Comparison of ENCODE assay signal across 1 cellular context in genomic region chr2:85327757-85328617, GRCh38.
TF ChIP-seq lines count a peak whose summit lies in the region.

Gene TGOLN2 (minus strand): TSS chr2:85327989. CDS start chr2:85327962, 27 bp downstream.

TF ChIP-seq in HEK293, 187 proteins besides CTCF, POLR2A, EP300 and RAD21 (continued from another document and continues in another):
- no peak for TF ChIP-seq ZNF132 (tag by site-specific recombination; IDR thresholded peaks at IDR 0.05; ENCODE audit: borderline replicate concordance)
- TF ChIP-seq ZEB2 (tag by site-specific recombination; IDR thresholded peaks at IDR 0.05), result peak; percentile 55
- TF ChIP-seq YY2 (tag by site-specific recombination; IDR thresholded peaks at IDR 0.05), result peak; percentile 29; the same call in 1 of the 2 replicates
- TF ChIP-seq SETDB1 (IDR thresholded peaks at IDR 0.05; ENCODE audit: insufficient read length, low read length), result no peak
- TF ChIP-seq ZBTB8A (tag by site-specific recombination; IDR thresholded peaks at IDR 0.05), result no peak
- no peak for TF ChIP-seq ZNF48 (tag by site-specific recombination; IDR thresholded peaks at IDR 0.05)
- no peak for TF ChIP-seq ZNF426 (tag by site-specific recombination; IDR thresholded peaks at IDR 0.05)
- TF ChIP-seq ZNF10 (tag by site-specific recombination; IDR thresholded peaks at IDR 0.05), result peak; percentile 62; the same call in 1 of the 2 replicates
- TF ChIP-seq GLI2 (tag by site-specific recombination; IDR thresholded peaks at IDR 0.05; ENCODE audit: borderline replicate concordance, low read depth), result no peak
- no peak for TF ChIP-seq ZNF292 (tag by site-specific recombination; IDR thresholded peaks at IDR 0.05; ENCODE audit: borderline replicate concordance, low read depth)
- TF ChIP-seq SP3 (tag by site-specific recombination; IDR thresholded peaks at IDR 0.05), result peak; percentile 84
- no peak for TF ChIP-seq ZNF266 (tag by site-specific recombination; IDR thresholded peaks at IDR 0.05; ENCODE audit: low read depth)
- 0 out of 2 replicates have a peak, but pooled peaks have one; percentile 7 for TF ChIP-seq PRDM4 (tag by site-specific recombination; IDR thresholded peaks at IDR 0.05)
- TF ChIP-seq GLIS1 (tag by site-specific recombination; IDR thresholded peaks at IDR 0.05), result peak; percentile 55
- TF ChIP-seq ZNF112 (tag by site-specific recombination; IDR thresholded peaks at IDR 0.05), result no peak
- TF ChIP-seq ZBTB21 (tag by site-specific recombination; IDR thresholded peaks at IDR 0.05), result no peak; the same call in 1 of the 2 replicates
- TF ChIP-seq EGR2 (tag by site-specific recombination; IDR thresholded peaks at IDR 0.05; ENCODE audit: low read depth), result 0 out of 2 replicates have a peak, but pooled peaks have one; percentile 12
- TF ChIP-seq ZNF335 (tag by site-specific recombination; conservative IDR thresholded peaks at IDR 0.05), result peak; percentile 97
- peak; percentile 62; the same call in 1 of the 2 replicates for TF ChIP-seq ZNF394 (tag by site-specific recombination; IDR thresholded peaks at IDR 0.05; ENCODE audit: borderline replicate concordance)
- TF ChIP-seq ZFP69B (tag by site-specific recombination; IDR thresholded peaks at IDR 0.05), result 0 out of 2 replicates have a peak, but pooled peaks have one; percentile 48
- peak; percentile 75 for TF ChIP-seq ZIC2 (tag by site-specific recombination; IDR thresholded peaks at IDR 0.05)
- 0 out of 2 replicates have a peak, but pooled peaks have one; percentile 23 for TF ChIP-seq OVOL3 (tag by site-specific recombination; IDR thresholded peaks at IDR 0.05)
- no peak for TF ChIP-seq ZNF280D (tag by site-specific recombination; IDR thresholded peaks at IDR 0.05)
- TF ChIP-seq ZNF416 (tag by site-specific recombination; IDR thresholded peaks at IDR 0.05), result no peak
- TF ChIP-seq ZNF148 (tag by site-specific recombination; IDR thresholded peaks at IDR 0.05; ENCODE audit: borderline replicate concordance), result no peak
- 0 out of 2 replicates have a peak, but pooled peaks have one; percentile 8 for TF ChIP-seq ZSCAN4 (tag by site-specific recombination; IDR thresholded peaks at IDR 0.05)
- no peak for TF ChIP-seq ZNF530 (tag by site-specific recombination; IDR thresholded peaks at IDR 0.05; ENCODE audit: low read depth)
- no peak for TF ChIP-seq ZNF747 (tag by site-specific recombination; IDR thresholded peaks at IDR 0.05)
- peak; percentile 67; the same call in 1 of the 2 replicates for TF ChIP-seq ZNF391 (tag by site-specific recombination; IDR thresholded peaks at IDR 0.05; ENCODE audit: borderline replicate concordance, low read depth)
- no peak for TF ChIP-seq ZNF16 (tag by site-specific recombination; IDR thresholded peaks at IDR 0.05; ENCODE audit: low read depth)
- no peak for TF ChIP-seq ZNF350 (tag by site-specific recombination; IDR thresholded peaks at IDR 0.05)
- peak; percentile 62; the same call in 1 of the 2 replicates for TF ChIP-seq KLF7 (tag by site-specific recombination; IDR thresholded peaks at IDR 0.05; ENCODE audit: borderline replicate concordance)
- TF ChIP-seq ZNF24 (tag by site-specific recombination; IDR thresholded peaks at IDR 0.05), result peak; percentile 80
- no peak for TF ChIP-seq ZNF184 (tag by site-specific recombination; IDR thresholded peaks at IDR 0.05)
- peak; percentile 75 for TF ChIP-seq KLF9 (tag by site-specific recombination; IDR thresholded peaks at IDR 0.05; ENCODE audit: low read depth)
- peak; percentile 36; the same call in 1 of the 2 replicates for TF ChIP-seq ZBTB20 (tag by site-specific recombination; IDR thresholded peaks at IDR 0.05)
- TF ChIP-seq INSM2 (tag by site-specific recombination; IDR thresholded peaks at IDR 0.05), result peak; percentile 49; the same call in 1 of the 2 replicates
- peak; percentile 58 for TF ChIP-seq ZBTB10 (tag by site-specific recombination; IDR thresholded peaks at IDR 0.05)
- no peak for TF ChIP-seq ZNF513 (tag by site-specific recombination; IDR thresholded peaks at IDR 0.05)
- TF ChIP-seq ZNF629 (tag by site-specific recombination; IDR thresholded peaks at IDR 0.05), result peak; percentile 82
- no peak for TF ChIP-seq ZFP41 (tag by site-specific recombination; IDR thresholded peaks at IDR 0.05; ENCODE audit: borderline replicate concordance)
- TF ChIP-seq ZSCAN30 (tag by site-specific recombination; IDR thresholded peaks at IDR 0.05), result peak; percentile 34; the same call in 1 of the 2 replicates
- TF ChIP-seq YY1 (tag by site-specific recombination; IDR thresholded peaks at IDR 0.05), result 0 out of 2 replicates have a peak, but pooled peaks have one; percentile 57
- TF ChIP-seq ZSCAN23 (tag by site-specific recombination; IDR thresholded peaks at IDR 0.05), result 0 out of 2 replicates have a peak, but pooled peaks have one; percentile 32
- TF ChIP-seq PBX3 (CRISPR knock-in tag; IDR thresholded peaks at IDR 0.05), result no peak
